ENCODE assay signal across 35 cellular contexts in genomic region chr6:113886512-113886911, GRCh38.
"Had no signal": no experiment of that assay in that cellular context is flagged by ENCODE, and none has a peak within 500 bp of the region (broad histone marks: within the 10 kb centered on the region; RNA-seq: fewer than 3 reads in every experiment).

No MANE protein-coding gene starts in this region.

- H3K4me3 ChIP-seq: MG63 had no signal

- H3K9me3 ChIP-seq: MG63 had no signal

- H3K36me3 ChIP-seq: MG63 had no signal

- H3K27me3 ChIP-seq: MG63 had no signal

- DNase-seq: MG63, MV-4-11, NCI-H1048, NCI-H1092, NCI-H1092 treated with DMSO at 0.1 percent for 48 hours, NCI-H1105, NCI-H1105 treated with DMSO at 0.1 percent for 48 hours, NCI-H1417, NCI-H1417 treated with DMSO at 0.1 percent for 48 hours, NCI-H1436, NCI-H1436 treated with DMSO at 0.1 percent for 48 hours, NCI-H146, NCI-H1694, NCI-H1694 treated with DMSO at 0.1 percent for 48 hours, NCI-H187, NCI-H187 treated with DMSO at 0.1 percent for 48 hours, NCI-H1930, NCI-H2029, NCI-H2029 treated with DMSO at 0.1 percent for 48 hours, NCI-H2081, NCI-H2081 treated with DMSO at 0.1 percent for 48 hours, NCI-H2107, NCI-H2171, NCI-H2171 treated with DMSO at 0.1 percent for 48 hours, NCI-H2227 treated with DMSO at 0.1 percent for 48 hours, NCI-H226, NCI-H345, NCI-H446, NCI-H446 treated with DMSO at 0.1 percent for 48 hours, NCI-H510A, NCI-H510A treated with DMSO at 0.1 percent for 48 hours, NCI-H524, NCI-H524 treated with DMSO at 0.1 percent for 48 hours, NCI-H526, NCI-H526 treated with DMSO at 0.1 percent for 48 hours had no signal
